ENCODE assay signal across 1 cellular context in genomic region chr2:231413456-231413855, GRCh38.
TF ChIP-seq lines count a peak whose summit lies in the region.

No MANE protein-coding gene starts in this region.

TF ChIP-seq in H1, 55 proteins besides CTCF, POLR2A, EP300 and RAD21 (continued from another document):
- TF ChIP-seq RFX5 (IDR thresholded peaks at IDR 0.05; ENCODE audit: borderline replicate concordance, low read depth, low read length) (no peak), CHD7 (IDR thresholded peaks at IDR 0.05; ENCODE audit: insufficient replicate concordance, low read length) (no peak)
